10 cellular contexts compared by ENCODE assay signal in the genomic region with DNA sequence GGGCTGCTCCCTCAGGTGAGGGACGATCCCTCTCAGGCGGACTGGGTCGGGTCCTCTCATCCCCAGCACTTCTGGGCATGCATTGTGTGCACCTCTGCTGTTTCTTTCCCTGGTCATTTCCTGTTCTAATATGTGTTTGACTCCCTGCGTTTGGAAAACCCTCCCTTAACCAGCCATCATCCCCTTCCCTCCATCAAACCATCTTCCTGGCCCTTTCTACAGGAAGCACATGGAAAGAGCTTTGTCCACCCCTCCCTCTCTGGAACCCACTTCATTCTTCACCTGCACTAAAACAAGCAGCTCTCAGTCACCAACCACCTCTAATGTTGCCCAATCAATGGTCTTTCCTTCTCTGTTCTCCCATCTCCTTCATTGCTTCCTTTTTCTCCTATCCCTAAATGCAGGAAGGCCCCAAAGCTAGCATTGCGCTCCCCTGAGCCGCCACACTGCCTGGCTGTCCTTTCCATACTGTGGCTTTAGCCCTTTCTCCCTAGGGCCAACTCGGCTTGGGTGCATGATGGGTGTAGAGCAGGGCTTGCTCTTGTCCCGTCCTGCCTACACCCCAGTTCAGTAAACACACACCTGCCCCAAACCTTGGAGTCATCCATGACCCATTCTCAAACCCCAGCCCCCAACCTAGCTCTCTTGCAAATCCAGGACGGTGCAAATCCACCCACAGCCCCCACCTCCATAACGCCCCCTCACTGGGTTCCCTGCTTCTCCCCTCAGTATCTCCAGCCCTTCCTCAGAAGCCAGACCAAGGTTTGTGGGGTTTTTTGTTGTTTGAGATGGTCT. TPM values are rescaled to one million over a fixed set of nuclear protein-coding genes. Genes with fewer than 3 reads are reported as not detected.
A peak's percentile ranks its signal among the peaks of the same experiment; 100 is the strongest.
DNase-seq lines count a peak whose midpoint lies in the region; TF ChIP-seq lines count a peak whose summit lies in the region.
"Had no signal": no experiment of that assay in that cellular context is flagged by ENCODE, and none has a peak within 500 bp of the region (broad histone marks: within the 10 kb centered on the region; RNA-seq: fewer than 3 reads in every experiment).

No MANE protein-coding gene starts in this region.

- H3K27me3 Mint-ChIP-seq in H9 (ENCODE audit: low read depth) (peaks cover 2% of the 10 kb centered on the region), mesothelial cell of epicardium (ENCODE audit: low read depth) (no peaks in the 10 kb centered on the region)
- H3K27me3 Mint-ChIP-seq in activated T-helper 2 cell treated with anti-CD3 and anti-CD28 coated beads, Interferon-gamma antibody, Interleukin-2, Interleukin-4, amounts not matched to agents 10 μg/mL and 5 μg/mL and 100 μg/mL, durations not matched to agents 14 hours and 24 hours and 36 hours (ENCODE audit: low read depth) = peaks cover 1% of the 10 kb centered on the region

- H3K23me2 ChIP-seq in H9 (ENCODE audit: insufficient read length, low read depth, low read length, poor library complexity, severe bottlenecking) = peaks cover 2% of the 10 kb centered on the region

- no peak overlapping the region for H3K27ac ChIP-seq in H9 (ENCODE audit: insufficient read length, low read depth, low read length)

- DNase-seq in DMS 273 (lab: John Stamatoyannopoulos, UW; ENCODE audit: unreplicated experiment) (peak; percentile 43), DMS 273 treated with DMSO at 0.1 percent for 48 hours (lab: John Stamatoyannopoulos, UW) (no peak), H9 (no peak), mesothelial cell of epicardium (ENCODE audit: low spot score in 2 of 2, unreplicated experiment in 2 of 2) (no peak), SIG-M5 treated with dmso at 0.1 percent for 504 hours (lab: John Stamatoyannopoulos, UW; ENCODE audit: unreplicated experiment) (no peak), DMS153 treated with DMSO at 0.1 percent for 48 hours (lab: John Stamatoyannopoulos, UW; ENCODE audit: unreplicated experiment) (no peak), SW480 (ENCODE audit: low spot score) (no peak)
- DNase-seq in activated T-helper 2 cell treated with anti-CD3 and anti-CD28 coated beads, Interferon-gamma antibody, Interleukin-2, Interleukin-4, amounts not matched to agents 10 μg/mL and 5 μg/mL and 100 μg/mL, durations not matched to agents 14 hours and 24 hours and 36 hours (ENCODE audit: low spot score) = no peak
- DNase-seq: 8988T, NCI-H1930 had no signal

- no peak overlapping the region for H3K18ac ChIP-seq in H9 (ENCODE audit: insufficient read length, low read depth, low read length)

- H4K91ac ChIP-seq in H9 (ENCODE audit: insufficient read length, low read depth, low read length) = no peak overlapping the region

- no peak overlapping the region for H2BK120ac ChIP-seq in H9 (ENCODE audit: low read depth, low read length, poor library complexity, severe bottlenecking)

- no peak overlapping the region for H3K9ac ChIP-seq in H9 (ENCODE audit: extremely low read depth, insufficient read length, low read length)

- no CpG with 5 or more reads among the region's 10 CpGs for WGBS in H9 (ENCODE audit: extremely low coverage, insufficient read length, low lambda C conversion rate)

- no peaks in the 10 kb centered on the region for H3K79me1 ChIP-seq in H9 (ENCODE audit: insufficient read depth, low read depth, low read length, poor library complexity, severe bottlenecking)

- H3K4me3 Mint-ChIP-seq in H9 (no peak overlapping the region), mesothelial cell of epicardium (no peak overlapping the region)
- no peak overlapping the region for H3K4me3 Mint-ChIP-seq in activated T-helper 2 cell treated with anti-CD3 and anti-CD28 coated beads, Interferon-gamma antibody, Interleukin-2, Interleukin-4, amounts not matched to agents 10 μg/mL and 5 μg/mL and 100 μg/mL, durations not matched to agents 14 hours and 24 hours and 36 hours (ENCODE audit: low read depth)

- no peak overlapping the region for H2AK5ac ChIP-seq in H9 (ENCODE audit: insufficient read length, low read length)

- H2BK12ac ChIP-seq in H9 (ENCODE audit: insufficient read length, low read depth, low read length) = no peak overlapping the region

- no peak overlapping the region for H3K56ac ChIP-seq in H9 (ENCODE audit: insufficient read length, low read depth, low read length)

- no peak for TF ChIP-seq CTCF in H9 (conservative IDR thresholded peaks at IDR 0.05)
- no peak for TF ChIP-seq CTCF in mesothelial cell of epicardium (IDR thresholded peaks at IDR 0.05; ENCODE audit: unreplicated experiment)

- H2BK5ac ChIP-seq in H9 (ENCODE audit: insufficient read length, low read length) = no peak overlapping the region

- no peak overlapping the region for H3T11ph ChIP-seq in H9 (ENCODE audit: low read length)

- H3K27ac Mint-ChIP-seq in H9 = peak overlapping the region in 2 of 3 experiments; percentile 30 to 86; a peak in 4 of 7 replicates
- peak overlapping the region; percentile 36 for H3K27ac Mint-ChIP-seq in activated T-helper 2 cell treated with anti-CD3 and anti-CD28 coated beads, Interferon-gamma antibody, Interleukin-2, Interleukin-4, amounts not matched to agents 10 μg/mL and 5 μg/mL and 100 μg/mL, durations not matched to agents 14 hours and 24 hours and 36 hours
- H3K27ac Mint-ChIP-seq in mesothelial cell of epicardium = peak overlapping the region; percentile 2

- no peaks in the 10 kb centered on the region for H3K27me3 ChIP-seq in H9 (ENCODE audit: insufficient read depth, low read length)

- no peak overlapping the region for H4K8ac ChIP-seq in H9 (replicated peaks; ENCODE audit: insufficient read length, low read depth, low read length)

- peaks cover 17 to 18% of the 10 kb centered on the region in 2 experiments for H3K4me1 Mint-ChIP-seq in H9
- peaks cover 9% of the 10 kb centered on the region for H3K4me1 Mint-ChIP-seq in activated T-helper 2 cell treated with anti-CD3 and anti-CD28 coated beads, Interferon-gamma antibody, Interleukin-2, Interleukin-4, amounts not matched to agents 10 μg/mL and 5 μg/mL and 100 μg/mL, durations not matched to agents 14 hours and 24 hours and 36 hours (ENCODE audit: low read depth)
- H3K4me1 Mint-ChIP-seq in mesothelial cell of epicardium = peaks cover 2% of the 10 kb centered on the region

- H3K36me3 Mint-ChIP-seq in H9 (ENCODE audit: insufficient read depth in 1 of 3, low read depth in 3 of 3) (peaks cover 35 to 55% (median 39%) of the 10 kb centered on the region in 3 experiments; a peak in 6 of 7 replicates), mesothelial cell of epicardium (peaks cover 26% of the 10 kb centered on the region)
- H3K36me3 Mint-ChIP-seq in activated T-helper 2 cell treated with anti-CD3 and anti-CD28 coated beads, Interferon-gamma antibody, Interleukin-2, Interleukin-4, amounts not matched to agents 10 μg/mL and 5 μg/mL and 100 μg/mL, durations not matched to agents 14 hours and 24 hours and 36 hours (ENCODE audit: low read depth) = peaks cover 51% of the 10 kb centered on the region

- H3K14ac ChIP-seq in H9 (ENCODE audit: insufficient read depth, low read length) = no peak overlapping the region; the same call in 1 of the 2 replicates

- H3K9me3 ChIP-seq in H9 (ENCODE audit: control insufficient read depth, low read depth, low read length) = no peaks in the 10 kb centered on the region

- H2BK20ac ChIP-seq in H9 (ENCODE audit: low read depth, low read length, poor library complexity, severe bottlenecking) = no peak overlapping the region

- H3K4ac ChIP-seq in H9 (ENCODE audit: low read depth, low read length) = no peak overlapping the region

- no peaks in the 10 kb centered on the region for H3K79me2 ChIP-seq in H9 (ENCODE audit: insufficient read depth, low read length)

- no peaks in the 10 kb centered on the region for H3K4me1 ChIP-seq in H9 (ENCODE audit: insufficient read depth, low read length)

- H3K9me3 Mint-ChIP-seq in H9 (peaks cover 0 to 3% of the 10 kb centered on the region in 2 experiments; a peak in 2 of 5 replicates), mesothelial cell of epicardium (no peaks in the 10 kb centered on the region)
- no peaks in the 10 kb centered on the region for H3K9me3 Mint-ChIP-seq in activated T-helper 2 cell treated with anti-CD3 and anti-CD28 coated beads, Interferon-gamma antibody, Interleukin-2, Interleukin-4, amounts not matched to agents 10 μg/mL and 5 μg/mL and 100 μg/mL, durations not matched to agents 14 hours and 24 hours and 36 hours

- intact Hi-C loops in activated T-helper 2 cell treated with anti-CD3 and anti-CD28 coated beads, Interferon-gamma antibody, Interleukin-2, Interleukin-4, amounts not matched to agents 10 μg/mL and 5 μg/mL and 100 μg/mL, durations not matched to agents 14 hours and 24 hours and 36 hours (cut with micrococcal nuclease) = no loop called here

- no peak overlapping the region for H3K23ac ChIP-seq in H9 (ENCODE audit: insufficient read length, low read depth, low read length)

- H2AFZ ChIP-seq in H9 (ENCODE audit: low read length) = no peak overlapping the region

- H4K20me1 ChIP-seq in H9 (ENCODE audit: control insufficient read depth, insufficient read depth, insufficient read length) = no peaks in the 10 kb centered on the region

- H4K5ac ChIP-seq in H9 (ENCODE audit: insufficient read length, low read depth, low read length) = no peak overlapping the region

- no peak overlapping the region for H2BK15ac ChIP-seq in H9 (ENCODE audit: low read depth, low read length)

- H3K4me2 ChIP-seq in H9 (ENCODE audit: insufficient read depth, insufficient read length, low read length) = no peak overlapping the region

RNA-seq across cellular contexts. Expression of gene GAS2L1, which starts 5.4 kb away (rescaled TPM):
- total RNA-seq in H9 (2021) (8.0 and 8.1 TPM in 2 replicates), mesothelial cell of epicardium (13.4 to 14.6 TPM (median 13.6 TPM) in 3 replicates)
- 3.0 and 3.4 TPM in 2 replicates for total RNA-seq in activated T-helper 2 cell treated with anti-CD3 and anti-CD28 coated beads, Interferon-gamma antibody, Interleukin-2, Interleukin-4, amounts not matched to agents 10 μg/mL and 5 μg/mL and 100 μg/mL, durations not matched to agents 14 hours and 24 hours and 36 hours

RNA-seq across cellular contexts. Expression of gene RASL10A, which starts 14.5 kb away (rescaled TPM):
- total RNA-seq in H9 (2021) (0.90 and 0.92 TPM in 2 replicates), mesothelial cell of epicardium (2.5 to 3.8 TPM (median 3.1 TPM) in 3 replicates)
- total RNA-seq in activated T-helper 2 cell treated with anti-CD3 and anti-CD28 coated beads, Interferon-gamma antibody, Interleukin-2, Interleukin-4, amounts not matched to agents 10 μg/mL and 5 μg/mL and 100 μg/mL, durations not matched to agents 14 hours and 24 hours and 36 hours = 0.46 and 0.52 TPM in 2 replicates

RNA-seq across cellular contexts. Expression of gene EWSR1, which starts 32.9 kb away (rescaled TPM):
- total RNA-seq in H9 (2021) = 456 and 462 TPM in 2 replicates
- 425 and 436 TPM in 2 replicates for total RNA-seq in activated T-helper 2 cell treated with anti-CD3 and anti-CD28 coated beads, Interferon-gamma antibody, Interleukin-2, Interleukin-4, amounts not matched to agents 10 μg/mL and 5 μg/mL and 100 μg/mL, durations not matched to agents 14 hours and 24 hours and 36 hours
- 364 to 381 TPM (median 379 TPM) in 3 replicates for total RNA-seq in mesothelial cell of epicardium

RNA-seq across cellular contexts. Expression of gene RHBDD3, which starts 33.2 kb away (rescaled TPM):
- 92.9 and 99.7 TPM in 2 replicates for total RNA-seq in H9 (2021)
- total RNA-seq in activated T-helper 2 cell treated with anti-CD3 and anti-CD28 coated beads, Interferon-gamma antibody, Interleukin-2, Interleukin-4, amounts not matched to agents 10 μg/mL and 5 μg/mL and 100 μg/mL, durations not matched to agents 14 hours and 24 hours and 36 hours = 46.0 and 48.0 TPM in 2 replicates
- total RNA-seq in mesothelial cell of epicardium = 55.9 to 59.6 TPM (median 58.0 TPM) in 3 replicates

Comparison
In these comparisons a context has a peak if more than half of its experiments do, and no peak if none do; other contexts are left out.
1. H3K27ac Mint-ChIP-seq: peak in every context shown above with its lines; median percentile 58 in H9; 36 in activated T-helper 2 cell treated with anti-CD3 and anti-CD28 coated beads, Interferon-gamma antibody, Interleukin-2, Interleukin-4, amounts not matched to agents 10 μg/mL and 5 μg/mL and 100 μg/mL, durations not matched to agents 14 hours and 24 hours and 36 hours; 2 in mesothelial cell of epicardium.